ENCODE assay signal across 19 cellular contexts in the genomic region with DNA sequence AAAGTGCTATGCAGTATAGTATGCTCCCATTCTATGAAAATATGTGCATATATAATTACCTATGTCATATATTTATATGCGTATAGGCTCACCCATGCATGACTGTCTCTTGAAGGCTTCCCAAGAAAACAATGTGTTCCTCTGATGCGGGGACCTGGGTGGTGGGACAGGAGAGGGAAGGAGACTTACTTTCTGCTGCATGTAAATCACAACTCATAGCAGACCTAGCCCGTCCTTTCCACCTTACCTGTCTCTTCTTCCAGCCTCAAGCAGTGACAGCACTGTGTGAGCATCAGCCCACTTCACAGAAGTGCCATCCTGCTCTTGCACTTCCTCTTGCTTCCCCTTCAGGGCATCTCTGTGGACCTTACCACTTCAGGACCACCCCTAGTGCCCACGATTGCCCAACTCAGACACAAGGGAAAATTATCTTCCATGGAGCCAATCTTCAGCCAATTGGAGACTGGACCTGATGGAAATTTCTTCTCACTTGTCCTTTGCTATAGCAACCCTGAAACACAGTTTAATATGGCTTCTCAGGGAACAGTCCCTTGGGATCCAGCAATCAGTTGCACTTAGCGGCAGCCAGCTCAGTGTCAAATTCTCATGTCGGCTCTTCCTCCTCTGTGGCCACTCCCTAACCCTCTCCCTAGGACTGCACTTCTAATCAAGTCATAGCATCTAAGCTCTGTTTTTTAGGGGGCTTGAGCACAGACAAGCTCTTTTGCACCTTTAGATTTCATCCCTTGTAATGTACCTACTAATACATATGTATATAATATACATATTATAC.
A peak's percentile ranks its signal among the peaks of the same experiment; 100 is the strongest.
DNase-seq lines count a peak whose midpoint lies in the region.
"Had no signal": no experiment of that assay in that cellular context is flagged by ENCODE, and none has a peak within 500 bp of the region (broad histone marks: within the 10 kb centered on the region; RNA-seq: fewer than 3 reads in every experiment).

No MANE protein-coding gene starts in this region.

- H4K20me1 ChIP-seq in Karpas-422 (ENCODE audit: insufficient read depth, low read depth, low read length): no peaks in the 10 kb centered on the region

- H3K9me3 ChIP-seq in Karpas-422 (ENCODE audit: low read length): no peaks in the 10 kb centered on the region
- H3K9me3 ChIP-seq: left lung, thoracic aorta had no signal

- CTCF ChIA-PET in activated CD4-positive, alpha-beta memory T cell treated with anti-CD3 and anti-CD28 coated beads, Interleukin-2, amount 10 ng/mL, durations not matched to agents 7 days and 5 days (lab: Charles Lee): no interaction called here

- peak overlapping the region; percentile 6 for H3K4me2 ChIP-seq in Karpas-422 (ENCODE audit: low read depth, low read length, poor library complexity, severe bottlenecking)
- H3K4me2 ChIP-seq: GM23338, KMS-11 had no signal

- no peaks in the 10 kb centered on the region for H3K36me3 ChIP-seq in Karpas-422 (ENCODE audit: insufficient read depth, low read length)
- H3K36me3 ChIP-seq: left lung, thoracic aorta had no signal

- peak; percentile 38 for DNase-seq in NCI-H748 (lab: John Stamatoyannopoulos, UW; ENCODE audit: unreplicated experiment)
- DNase-seq in NCI-H748 treated with DMSO at 0.1 percent for 48 hours (lab: John Stamatoyannopoulos, UW): no peak
- peak; percentile 71 for DNase-seq in Karpas-422
- DNase-seq in NCI-H524 treated with DMSO at 0.1 percent for 48 hours (lab: John Stamatoyannopoulos, UW): peak; percentile 25
- DNase-seq in posterior vena cava (ENCODE audit: low spot score): peak; percentile 48
- no peak for DNase-seq in GOT3 (lab: John Stamatoyannopoulos, UW)
- no peak for DNase-seq in RPMI8226
- no peak for DNase-seq in activated CD4-positive, alpha-beta memory T cell treated with anti-CD3 and anti-CD28 coated beads, Interleukin-2, amount 10 ng/mL, durations not matched to agents 7 days and 5 days
- DNase-seq: activated CD4-positive, alpha-beta T cell treated with anti-CD3 and anti-CD28 coated beads for 4 hours; activated naive CD8-positive, alpha-beta T cell treated with anti-CD3 and anti-CD28 coated beads, Interleukin-2, amount 10 ng/mL, durations not matched to agents 7 days and 5 days; CD8-positive, alpha-beta memory T cell; endodermal cell; glutamatergic neuron; NK-92 treated with Interleukin-12 subunit alpha and Interleukin-12 subunit beta, amount 100 ng/mL, for 24 hours had no signal

- H3K27ac ChIP-seq in Karpas-422 (ENCODE audit: low read length): no peak overlapping the region
- H3K27ac ChIP-seq: KMS-11, thoracic aorta had no signal

- no peaks in the 10 kb centered on the region for H3K79me2 ChIP-seq in Karpas-422 (ENCODE audit: low read length)

- peaks cover 16% of the 10 kb centered on the region for H3K27me3 Mint-ChIP-seq in activated CD4-positive, alpha-beta memory T cell treated with anti-CD3 and anti-CD28 coated beads, Interleukin-2, amount 10 ng/mL, durations not matched to agents 7 days and 5 days

- POLR2A ChIA-PET in activated CD4-positive, alpha-beta memory T cell treated with anti-CD3 and anti-CD28 coated beads, Interleukin-2, amount 10 ng/mL, durations not matched to agents 7 days and 5 days (lab: Charles Lee): no interaction called here

- no peak overlapping the region for H3K27ac Mint-ChIP-seq in activated CD4-positive, alpha-beta memory T cell treated with anti-CD3 and anti-CD28 coated beads, Interleukin-2, amount 10 ng/mL, durations not matched to agents 7 days and 5 days
- H3K27ac Mint-ChIP-seq: activated naive CD8-positive, alpha-beta T cell treated with anti-CD3 and anti-CD28 coated beads, Interleukin-2, amount 10 ng/mL, durations not matched to agents 7 days and 5 days; activated T-helper 2 cell treated with anti-CD3 and anti-CD28 coated beads, Interferon-gamma antibody, Interleukin-2, Interleukin-4, amounts not matched to agents 10 μg/mL and 5 μg/mL and 100 μg/mL, durations not matched to agents 14 hours and 24 hours and 36 hours; endodermal cell; GM23338 had no signal

- no peak overlapping the region for H3K4me3 ChIP-seq in Karpas-422 (ENCODE audit: low read length)
- H3K4me3 ChIP-seq: GM23338, left lung, thoracic aorta had no signal

- intact Hi-C loops in posterior vena cava (cut with DNase I): no loop called here

- H3K27me3 ChIP-seq in Karpas-422 (ENCODE audit: low read length): no peaks in the 10 kb centered on the region
- H3K27me3 ChIP-seq: left lung had no signal

- no peak overlapping the region for H3K4me3 Mint-ChIP-seq in activated CD4-positive, alpha-beta memory T cell treated with anti-CD3 and anti-CD28 coated beads, Interleukin-2, amount 10 ng/mL, durations not matched to agents 7 days and 5 days
- H3K4me3 Mint-ChIP-seq: activated naive CD8-positive, alpha-beta T cell treated with anti-CD3 and anti-CD28 coated beads, Interleukin-2, amount 10 ng/mL, durations not matched to agents 7 days and 5 days; CD8-positive, alpha-beta memory T cell; endodermal cell; GM23338 had no signal

- no peaks in the 10 kb centered on the region for H3K36me3 Mint-ChIP-seq in activated CD4-positive, alpha-beta memory T cell treated with anti-CD3 and anti-CD28 coated beads, Interleukin-2, amount 10 ng/mL, durations not matched to agents 7 days and 5 days (ENCODE audit: low read depth)
- H3K36me3 Mint-ChIP-seq: activated naive CD8-positive, alpha-beta T cell treated with anti-CD3 and anti-CD28 coated beads, Interleukin-2, amount 10 ng/mL, durations not matched to agents 7 days and 5 days; CD8-positive, alpha-beta memory T cell had no signal

- no peaks in the 10 kb centered on the region for H3K4me1 Mint-ChIP-seq in activated CD4-positive, alpha-beta memory T cell treated with anti-CD3 and anti-CD28 coated beads, Interleukin-2, amount 10 ng/mL, durations not matched to agents 7 days and 5 days

- no peak overlapping the region for H3K9ac ChIP-seq in Karpas-422 (ENCODE audit: low read length)
- H3K9ac ChIP-seq: KMS-11 had no signal

- no peaks in the 10 kb centered on the region for H3K9me2 ChIP-seq in Karpas-422 (replicated peaks; ENCODE audit: insufficient read depth, low read length)

- no peaks in the 10 kb centered on the region for H3K9me3 Mint-ChIP-seq in activated CD4-positive, alpha-beta memory T cell treated with anti-CD3 and anti-CD28 coated beads, Interleukin-2, amount 10 ng/mL, durations not matched to agents 7 days and 5 days
- H3K9me3 Mint-ChIP-seq: activated naive CD8-positive, alpha-beta T cell treated with anti-CD3 and anti-CD28 coated beads, Interleukin-2, amount 10 ng/mL, durations not matched to agents 7 days and 5 days; activated T-helper 2 cell treated with anti-CD3 and anti-CD28 coated beads, Interferon-gamma antibody, Interleukin-2, Interleukin-4, amounts not matched to agents 10 μg/mL and 5 μg/mL and 100 μg/mL, durations not matched to agents 14 hours and 24 hours and 36 hours; CD8-positive, alpha-beta memory T cell; endodermal cell; GM23338 had no signal

- no peak overlapping the region for H2AFZ ChIP-seq in Karpas-422 (ENCODE audit: low read length)
- H2AFZ ChIP-seq: GM23338 had no signal

- peaks cover 24% of the 10 kb centered on the region for H3K4me1 ChIP-seq in Karpas-422 (ENCODE audit: low read length)

Comparison
In these comparisons a context has a peak if more than half of its experiments do, and no peak if none do; other contexts are left out.
1. DNase-seq: peak in NCI-H748 (single experiment), Karpas-422 (single experiment), NCI-H524 treated with DMSO at 0.1 percent for 48 hours (single experiment) and posterior vena cava (single experiment); none in NCI-H748 treated with DMSO at 0.1 percent for 48 hours (single experiment), GOT3 (single experiment), RPMI8226 (single experiment) and activated CD4-positive, alpha-beta memory T cell treated with anti-CD3 and anti-CD28 coated beads, Interleukin-2, amount 10 ng/mL, durations not matched to agents 7 days and 5 days (single experiment).